Comparison of ENCODE assay signal across 1 cellular context in the genomic region with DNA sequence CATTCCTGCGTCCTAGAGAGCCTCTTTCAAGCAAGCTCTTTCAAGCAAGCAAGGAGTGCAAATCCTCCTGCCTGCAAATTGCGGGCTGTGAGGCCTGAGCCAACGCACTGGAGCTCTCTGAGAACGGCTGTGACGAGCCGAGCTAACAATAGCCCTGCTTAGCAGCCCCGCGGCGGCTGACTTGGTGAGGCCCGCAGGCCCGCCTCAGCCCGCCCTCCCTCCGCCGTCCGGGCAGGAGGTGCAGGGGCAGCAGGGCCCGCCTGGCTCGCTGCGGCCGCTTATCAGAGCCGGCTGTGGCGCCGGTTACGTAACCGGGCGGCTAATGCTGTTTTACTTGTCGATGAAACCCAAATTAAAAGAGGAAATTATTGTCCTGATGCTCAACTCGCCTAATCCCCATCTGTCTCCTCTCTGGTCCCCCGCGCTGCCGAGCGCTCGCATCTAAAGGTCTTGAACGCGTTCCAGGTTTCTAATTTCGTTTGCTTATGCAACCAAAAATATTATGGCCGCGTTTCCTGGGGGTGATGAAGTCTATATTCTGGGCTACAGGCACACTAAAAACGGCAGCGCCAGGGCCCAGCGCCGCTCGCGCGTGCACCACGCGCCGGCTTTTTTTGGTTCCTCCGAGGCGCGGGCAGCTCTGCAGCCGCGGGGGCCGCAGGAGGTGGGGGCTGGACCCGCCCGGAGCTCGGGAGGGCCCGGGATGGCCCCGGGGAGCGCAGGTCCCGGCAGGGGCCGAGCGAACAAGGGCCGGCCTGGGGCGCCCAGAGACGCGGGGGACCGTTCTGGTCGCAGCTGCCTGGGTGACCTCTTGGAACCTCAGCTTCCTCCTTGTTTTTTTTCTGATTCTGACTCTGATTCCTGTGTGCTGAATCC.
TF ChIP-seq lines count a peak whose summit lies in the region.

No MANE protein-coding gene starts in this region.

TF ChIP-seq in HepG2, 621 proteins besides CTCF, POLR2A, EP300 and RAD21 (continued from another document and continues in another):
- TF ChIP-seq, protein P1, sequence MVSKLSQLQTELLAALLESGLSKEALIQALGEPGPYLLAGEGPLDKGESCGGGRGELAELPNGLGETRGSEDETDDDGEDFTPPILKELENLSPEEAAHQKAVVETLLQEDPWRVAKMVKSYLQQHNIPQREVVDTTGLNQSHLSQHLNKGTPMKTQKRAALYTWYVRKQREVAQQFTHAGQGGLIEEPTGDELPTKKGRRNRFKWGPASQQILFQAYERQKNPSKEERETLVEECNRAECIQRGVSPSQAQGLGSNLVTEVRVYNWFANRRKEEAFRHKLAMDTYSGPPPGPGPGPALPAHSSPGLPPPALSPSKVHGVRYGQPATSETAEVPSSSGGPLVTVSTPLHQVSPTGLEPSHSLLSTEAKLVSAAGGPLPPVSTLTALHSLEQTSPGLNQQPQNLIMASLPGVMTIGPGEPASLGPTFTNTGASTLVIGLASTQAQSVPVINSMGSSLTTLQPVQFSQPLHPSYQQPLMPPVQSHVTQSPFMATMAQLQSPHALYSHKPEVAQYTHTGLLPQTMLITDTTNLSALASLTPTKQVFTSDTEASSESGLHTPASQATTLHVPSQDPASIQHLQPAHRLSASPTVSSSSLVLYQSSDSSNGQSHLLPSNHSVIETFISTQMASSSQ (IDR thresholded peaks at IDR 0.05; ENCODE audit: low read depth) = no peak
- TF ChIP-seq, protein P1 (CRISPR knock-in tag; IDR thresholded peaks at IDR 0.05; ENCODE audit: borderline replicate concordance) = 0 out of 2 replicates have a peak, but pooled peaks have one; percentile 50
- TF ChIP-seq EED (CRISPR knock-in tag; IDR thresholded peaks at IDR 0.05) (no peak), ZNF20 (CRISPR knock-in tag; IDR thresholded peaks at IDR 0.05) (peak; percentile 91), PHF5A (CRISPR knock-in tag; IDR thresholded peaks at IDR 0.05; ENCODE audit: low read depth, unreplicated experiment) (peak; percentile 13), ZNF558 (CRISPR knock-in tag; IDR thresholded peaks at IDR 0.05; ENCODE audit: borderline replicate concordance) (0 out of 2 replicates have a peak, but pooled peaks have one; percentile 46), ZFP36L1 (CRISPR knock-in tag; IDR thresholded peaks at IDR 0.05) (0 out of 2 replicates have a peak, but pooled peaks have one; percentile 23), ZNF564 (CRISPR knock-in tag; IDR thresholded peaks at IDR 0.05) (peak; percentile 55; the same call in 1 of the 2 replicates), ZNF616 (CRISPR knock-in tag; IDR thresholded peaks at IDR 0.05; ENCODE audit: low read depth) (no peak), ETV5 (CRISPR knock-in tag; IDR thresholded peaks at IDR 0.05; ENCODE audit: borderline replicate concordance) (peak; percentile 44), TBX2 (CRISPR knock-in tag; IDR thresholded peaks at IDR 0.05; ENCODE audit: borderline replicate concordance) (peak; percentile 53; the same call in 1 of the 2 replicates), TEAD3 (CRISPR knock-in tag; optimal IDR thresholded peaks at IDR 0.05; ENCODE audit: borderline replicate concordance) (peak; percentile 45), TCF7L2 (IDR thresholded peaks at IDR 0.05; ENCODE audit: low read depth, low read length) (no peak), RNF2 (conservative IDR thresholded peaks at IDR 0.05; ENCODE audit: low read depth) (peak; percentile 89; the same call in 1 of the 2 replicates), ZNF350 (CRISPR knock-in tag; IDR thresholded peaks at IDR 0.05; ENCODE audit: borderline replicate concordance, low read depth) (peak; percentile 68), RFX3 (CRISPR knock-in tag; IDR thresholded peaks at IDR 0.05) (no peak), ZNF878 (CRISPR knock-in tag; IDR thresholded peaks at IDR 0.05) (no peak), ZFY (CRISPR knock-in tag; IDR thresholded peaks at IDR 0.05) (peak; percentile 92), AGO2 (optimal IDR thresholded peaks at IDR 0.05; ENCODE audit: low read depth, low read length) (peak; percentile 57), ISL2 (CRISPR knock-in tag; IDR thresholded peaks at IDR 0.05) (peak; percentile 78), ZNF264 (CRISPR knock-in tag; IDR thresholded peaks at IDR 0.05) (peak; percentile 68; the same call in 1 of the 2 replicates)
- TF ChIP-seq, protein P2, sequence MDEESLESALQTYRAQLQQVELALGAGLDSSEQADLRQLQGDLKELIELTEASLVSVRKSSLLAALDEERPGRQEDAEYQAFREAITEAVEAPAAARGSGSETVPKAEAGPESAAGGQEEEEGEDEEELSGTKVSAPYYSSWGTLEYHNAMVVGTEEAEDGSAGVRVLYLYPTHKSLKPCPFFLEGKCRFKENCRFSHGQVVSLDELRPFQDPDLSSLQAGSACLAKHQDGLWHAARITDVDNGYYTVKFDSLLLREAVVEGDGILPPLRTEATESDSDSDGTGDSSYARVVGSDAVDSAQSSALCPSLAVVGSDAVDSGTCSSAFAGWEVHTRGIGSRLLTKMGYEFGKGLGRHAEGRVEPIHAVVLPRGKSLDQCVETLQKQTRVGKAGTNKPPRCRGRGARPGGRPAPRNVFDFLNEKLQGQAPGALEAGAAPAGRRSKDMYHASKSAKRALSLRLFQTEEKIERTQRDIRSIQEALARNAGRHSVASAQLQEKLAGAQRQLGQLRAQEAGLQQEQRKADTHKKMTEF (CRISPR knock-in tag; IDR thresholded peaks at IDR 0.05) = peak; percentile 97
- TF ChIP-seq, protein P3, sequence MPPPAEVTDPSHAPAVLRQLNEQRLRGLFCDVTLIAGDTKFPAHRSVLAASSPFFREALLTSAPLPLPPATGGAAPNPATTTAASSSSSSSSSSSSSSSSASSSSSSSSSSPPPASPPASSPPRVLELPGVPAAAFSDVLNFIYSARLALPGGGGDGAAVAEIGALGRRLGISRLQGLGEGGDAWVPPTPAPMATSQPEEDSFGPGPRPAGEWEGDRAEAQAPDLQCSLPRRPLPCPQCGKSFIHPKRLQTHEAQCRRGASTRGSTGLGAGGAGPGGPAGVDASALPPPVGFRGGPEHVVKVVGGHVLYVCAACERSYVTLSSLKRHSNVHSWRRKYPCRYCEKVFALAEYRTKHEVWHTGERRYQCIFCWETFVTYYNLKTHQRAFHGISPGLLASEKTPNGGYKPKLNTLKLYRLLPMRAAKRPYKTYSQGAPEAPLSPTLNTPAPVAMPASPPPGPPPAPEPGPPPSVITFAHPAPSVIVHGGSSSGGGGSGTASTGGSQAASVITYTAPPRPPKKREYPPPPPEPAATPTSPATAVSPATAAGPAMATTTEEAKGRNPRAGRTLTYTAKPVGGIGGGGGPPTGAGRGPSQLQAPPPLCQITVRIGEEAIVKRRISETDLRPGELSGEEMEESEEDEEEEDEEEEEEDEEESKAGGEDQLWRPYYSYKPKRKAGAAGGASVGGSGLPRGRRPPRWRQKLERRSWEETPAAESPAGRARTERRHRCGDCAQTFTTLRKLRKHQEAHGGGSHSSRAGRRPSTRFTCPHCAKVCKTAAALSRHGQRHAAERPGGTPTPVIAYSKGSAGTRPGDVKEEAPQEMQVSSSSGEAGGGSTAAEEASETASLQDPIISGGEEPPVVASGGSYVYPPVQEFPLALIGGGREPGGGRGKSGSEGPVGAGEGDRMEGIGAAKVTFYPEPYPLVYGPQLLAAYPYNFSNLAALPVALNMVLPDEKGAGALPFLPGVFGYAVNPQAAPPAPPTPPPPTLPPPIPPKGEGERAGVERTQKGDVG (CRISPR knock-in tag; IDR thresholded peaks at IDR 0.05; ENCODE audit: borderline replicate concordance) = 0 out of 2 replicates have a peak, but pooled peaks have one; percentile 49
- TF ChIP-seq, protein P4, sequence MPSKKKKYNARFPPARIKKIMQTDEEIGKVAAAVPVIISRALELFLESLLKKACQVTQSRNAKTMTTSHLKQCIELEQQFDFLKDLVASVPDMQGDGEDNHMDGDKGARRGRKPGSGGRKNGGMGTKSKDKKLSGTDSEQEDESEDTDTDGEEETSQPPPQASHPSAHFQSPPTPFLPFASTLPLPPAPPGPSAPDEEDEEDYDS (CRISPR knock-in tag; IDR thresholded peaks at IDR 0.05) = peak; percentile 55; the same call in 1 of the 2 replicates
- TF ChIP-seq, protein P5, sequence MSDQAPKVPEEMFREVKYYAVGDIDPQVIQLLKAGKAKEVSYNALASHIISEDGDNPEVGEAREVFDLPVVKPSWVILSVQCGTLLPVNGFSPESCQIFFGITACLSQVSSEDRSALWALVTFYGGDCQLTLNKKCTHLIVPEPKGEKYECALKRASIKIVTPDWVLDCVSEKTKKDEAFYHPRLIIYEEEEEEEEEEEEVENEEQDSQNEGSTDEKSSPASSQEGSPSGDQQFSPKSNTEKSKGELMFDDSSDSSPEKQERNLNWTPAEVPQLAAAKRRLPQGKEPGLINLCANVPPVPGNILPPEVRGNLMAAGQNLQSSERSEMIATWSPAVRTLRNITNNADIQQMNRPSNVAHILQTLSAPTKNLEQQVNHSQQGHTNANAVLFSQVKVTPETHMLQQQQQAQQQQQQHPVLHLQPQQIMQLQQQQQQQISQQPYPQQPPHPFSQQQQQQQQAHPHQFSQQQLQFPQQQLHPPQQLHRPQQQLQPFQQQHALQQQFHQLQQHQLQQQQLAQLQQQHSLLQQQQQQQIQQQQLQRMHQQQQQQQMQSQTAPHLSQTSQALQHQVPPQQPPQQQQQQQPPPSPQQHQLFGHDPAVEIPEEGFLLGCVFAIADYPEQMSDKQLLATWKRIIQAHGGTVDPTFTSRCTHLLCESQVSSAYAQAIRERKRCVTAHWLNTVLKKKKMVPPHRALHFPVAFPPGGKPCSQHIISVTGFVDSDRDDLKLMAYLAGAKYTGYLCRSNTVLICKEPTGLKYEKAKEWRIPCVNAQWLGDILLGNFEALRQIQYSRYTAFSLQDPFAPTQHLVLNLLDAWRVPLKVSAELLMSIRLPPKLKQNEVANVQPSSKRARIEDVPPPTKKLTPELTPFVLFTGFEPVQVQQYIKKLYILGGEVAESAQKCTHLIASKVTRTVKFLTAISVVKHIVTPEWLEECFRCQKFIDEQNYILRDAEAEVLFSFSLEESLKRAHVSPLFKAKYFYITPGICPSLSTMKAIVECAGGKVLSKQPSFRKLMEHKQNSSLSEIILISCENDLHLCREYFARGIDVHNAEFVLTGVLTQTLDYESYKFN (CRISPR knock-in tag; conservative IDR thresholded peaks at IDR 0.05) = peak; percentile 69
- TF ChIP-seq, protein P6, sequence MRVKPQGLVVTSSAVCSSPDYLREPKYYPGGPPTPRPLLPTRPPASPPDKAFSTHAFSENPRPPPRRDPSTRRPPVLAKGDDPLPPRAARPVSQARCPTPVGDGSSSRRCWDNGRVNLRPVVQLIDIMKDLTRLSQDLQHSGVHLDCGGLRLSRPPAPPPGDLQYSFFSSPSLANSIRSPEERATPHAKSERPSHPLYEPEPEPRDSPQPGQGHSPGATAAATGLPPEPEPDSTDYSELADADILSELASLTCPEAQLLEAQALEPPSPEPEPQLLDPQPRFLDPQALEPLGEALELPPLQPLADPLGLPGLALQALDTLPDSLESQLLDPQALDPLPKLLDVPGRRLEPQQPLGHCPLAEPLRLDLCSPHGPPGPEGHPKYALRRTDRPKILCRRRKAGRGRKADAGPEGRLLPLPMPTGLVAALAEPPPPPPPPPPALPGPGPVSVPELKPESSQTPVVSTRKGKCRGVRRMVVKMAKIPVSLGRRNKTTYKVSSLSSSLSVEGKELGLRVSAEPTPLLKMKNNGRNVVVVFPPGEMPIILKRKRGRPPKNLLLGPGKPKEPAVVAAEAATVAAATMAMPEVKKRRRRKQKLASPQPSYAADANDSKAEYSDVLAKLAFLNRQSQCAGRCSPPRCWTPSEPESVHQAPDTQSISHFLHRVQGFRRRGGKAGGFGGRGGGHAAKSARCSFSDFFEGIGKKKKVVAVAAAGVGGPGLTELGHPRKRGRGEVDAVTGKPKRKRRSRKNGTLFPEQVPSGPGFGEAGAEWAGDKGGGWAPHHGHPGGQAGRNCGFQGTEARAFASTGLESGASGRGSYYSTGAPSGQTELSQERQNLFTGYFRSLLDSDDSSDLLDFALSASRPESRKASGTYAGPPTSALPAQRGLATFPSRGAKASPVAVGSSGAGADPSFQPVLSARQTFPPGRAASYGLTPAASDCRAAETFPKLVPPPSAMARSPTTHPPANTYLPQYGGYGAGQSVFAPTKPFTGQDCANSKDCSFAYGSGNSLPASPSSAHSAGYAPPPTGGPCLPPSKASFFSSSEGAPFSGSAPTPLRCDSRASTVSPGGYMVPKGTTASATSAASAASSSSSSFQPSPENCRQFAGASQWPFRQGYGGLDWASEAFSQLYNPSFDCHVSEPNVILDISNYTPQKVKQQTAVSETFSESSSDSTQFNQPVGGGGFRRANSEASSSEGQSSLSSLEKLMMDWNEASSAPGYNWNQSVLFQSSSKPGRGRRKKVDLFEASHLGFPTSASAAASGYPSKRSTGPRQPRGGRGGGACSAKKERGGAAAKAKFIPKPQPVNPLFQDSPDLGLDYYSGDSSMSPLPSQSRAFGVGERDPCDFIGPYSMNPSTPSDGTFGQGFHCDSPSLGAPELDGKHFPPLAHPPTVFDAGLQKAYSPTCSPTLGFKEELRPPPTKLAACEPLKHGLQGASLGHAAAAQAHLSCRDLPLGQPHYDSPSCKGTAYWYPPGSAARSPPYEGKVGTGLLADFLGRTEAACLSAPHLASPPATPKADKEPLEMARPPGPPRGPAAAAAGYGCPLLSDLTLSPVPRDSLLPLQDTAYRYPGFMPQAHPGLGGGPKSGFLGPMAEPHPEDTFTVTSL (CRISPR knock-in tag; IDR thresholded peaks at IDR 0.05; ENCODE audit: borderline replicate concordance) = no peak
- TF ChIP-seq, protein P7, sequence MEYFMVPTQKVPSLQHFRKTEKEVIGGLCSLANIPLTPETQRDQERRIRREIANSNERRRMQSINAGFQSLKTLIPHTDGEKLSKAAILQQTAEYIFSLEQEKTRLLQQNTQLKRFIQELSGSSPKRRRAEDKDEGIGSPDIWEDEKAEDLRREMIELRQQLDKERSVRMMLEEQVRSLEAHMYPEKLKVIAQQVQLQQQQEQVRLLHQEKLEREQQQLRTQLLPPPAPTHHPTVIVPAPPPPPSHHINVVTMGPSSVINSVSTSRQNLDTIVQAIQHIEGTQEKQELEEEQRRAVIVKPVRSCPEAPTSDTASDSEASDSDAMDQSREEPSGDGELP (IDR thresholded peaks at IDR 0.05; ENCODE audit: borderline replicate concordance, low read depth) = peak; percentile 44; the same call in 1 of the 2 replicates
